34 cellular contexts compared by ENCODE assay signal in genomic region chr11:43238341-43238740, GRCh38.
"Had no signal": no experiment of that assay in that cellular context is flagged by ENCODE, and none has a peak within 500 bp of the region (broad histone marks: within the 10 kb centered on the region; RNA-seq: fewer than 3 reads in every experiment).

No MANE protein-coding gene starts in this region.

- H3K4me3 ChIP-seq: MG63 had no signal

- DNase-seq: Karpas-422, Kasumi-1, MG63, MM.1S, MV-4-11, NCI-H1048, NCI-H1092, NCI-H1092 treated with DMSO at 0.1 percent for 48 hours, NCI-H1105, NCI-H1105 treated with DMSO at 0.1 percent for 48 hours, NCI-H1417, NCI-H1417 treated with DMSO at 0.1 percent for 48 hours, NCI-H1436, NCI-H1436 treated with DMSO at 0.1 percent for 48 hours, NCI-H146, NCI-H1694, NCI-H1694 treated with DMSO at 0.1 percent for 48 hours, NCI-H187, NCI-H187 treated with DMSO at 0.1 percent for 48 hours, NCI-H1930, NCI-H2029, NCI-H2029 treated with DMSO at 0.1 percent for 48 hours, NCI-H2081, NCI-H2081 treated with DMSO at 0.1 percent for 48 hours, NCI-H2107, NCI-H2171, NCI-H2171 treated with DMSO at 0.1 percent for 48 hours, NCI-H2227 treated with DMSO at 0.1 percent for 48 hours, NCI-H226, NCI-H345, NCI-H446, NCI-H446 treated with DMSO at 0.1 percent for 48 hours, NCI-H510A, NCI-H510A treated with DMSO at 0.1 percent for 48 hours had no signal

- H3K27me3 ChIP-seq: MG63 had no signal

- H3K36me3 ChIP-seq: MG63 had no signal
